8 cellular contexts compared by ENCODE assay signal in genomic region chr17:43994272-43995149, GRCh38. TPM values are rescaled to one million over a fixed set of nuclear protein-coding genes. Genes with fewer than 3 reads are reported as not detected.
A peak's percentile ranks its signal among the peaks of the same experiment; 100 is the strongest.
DNase-seq lines count a peak whose midpoint lies in the region; ATAC-seq and TF ChIP-seq lines count a peak whose summit lies in the region.

No MANE protein-coding gene starts in this region.

- WGBS in testis, 2 donors = 3 to 4% methylated on average over 41 to 52 of the region's 52 CpGs

- peak; percentile 52 for TF ChIP-seq CTCF in GM20000 (IDR thresholded peaks at IDR 0.05; ENCODE audit: extremely low read depth, missing control alignments)
- peak; percentile 90 for TF ChIP-seq CTCF in PC-9 (conservative IDR thresholded peaks at IDR 0.05)
- TF ChIP-seq CTCF in fibroblast of villous mesenchyme (IDR thresholded peaks at IDR 0.05; ENCODE audit: insufficient read depth, low read depth, low read length) = peak; percentile 83
- peak; percentile 81 for TF ChIP-seq CTCF in neural cell (IDR thresholded peaks at IDR 0.05; ENCODE audit: poor library complexity, severe bottlenecking)
- TF ChIP-seq CTCF in testis (IDR thresholded peaks at IDR 0.05) = peak; percentile 75 to 93 (median 84)

- intact Hi-C loops in PC-9 (cut with micrococcal nuclease; ENCODE audit: unreplicated experiment) = loop anchor here (1.0 to 2.0 kb wide), 2 partner anchors 50 to 116 kb away; no protein-coding TSS in a partner anchor
- intact Hi-C loops in testis (cut with DNase I; ENCODE audit: low total_unique reads) = no loop called here

- H3K27me3 ChIP-seq in PC-9 (ENCODE audit: insufficient read depth, low read depth) (peaks cover 13% of the 10 kb centered on the region), neural cell (ENCODE audit: insufficient read depth, low read depth, low read length) (peaks cover 12% of the 10 kb centered on the region), testis (no peaks in the 10 kb centered on the region)

- TF ChIP-seq EP300 in neural cell (conservative IDR thresholded peaks at IDR 0.05; ENCODE audit: poor library complexity, severe bottlenecking) = no peak

- POLR2A ChIA-PET in PC-9 (lab: Charles Lee; ENCODE audit: unreplicated experiment) = interaction anchor here (0.6 kb wide), 1 partner anchor 174 kb away, joined by 3 read pairs; no protein-coding TSS in a partner anchor

- H3K4me3 ChIP-seq in PC-9 (no peak overlapping the region; the same call in 1 of the 2 replicates), fibroblast of villous mesenchyme (ENCODE audit: low read depth, low read length) (peak overlapping the region; percentile 41), neural cell (ENCODE audit: low read length) (peak overlapping the region; percentile 50), testis (peak overlapping the region; percentile 36 to 57)

- no peaks in the 10 kb centered on the region for H3K9me3 ChIP-seq in PC-9 (ENCODE audit: insufficient read depth, low read depth)
- no peaks in the 10 kb centered on the region for H3K9me3 ChIP-seq in neural cell (ENCODE audit: low read length)
- H3K9me3 ChIP-seq in testis = no peaks in the 10 kb centered on the region

- H3K9me2 ChIP-seq in PC-9 (ENCODE audit: insufficient read depth) (no peaks in the 10 kb centered on the region), neural cell (ENCODE audit: insufficient read depth, low read length) (no peaks in the 10 kb centered on the region)

- H3K4me1 ChIP-seq in PC-9 (replicated peaks; ENCODE audit: insufficient read depth) (no peaks in the 10 kb centered on the region), testis (peaks cover 11% of the 10 kb centered on the region)

- no peak for TF ChIP-seq POLR2A in testis (IDR thresholded peaks at IDR 0.05)

- no peak for ATAC-seq in HG02610 (IDR thresholded peaks at IDR 0.05; ENCODE audit: unreplicated experiment)

- H3K36me3 ChIP-seq in PC-9 (ENCODE audit: low read depth) (no peaks in the 10 kb centered on the region), neural cell (ENCODE audit: insufficient read depth, low read length) (no peaks in the 10 kb centered on the region), testis (ENCODE audit: low read depth, missing control alignments) (no peaks in the 10 kb centered on the region)

- H3K27ac ChIP-seq in PC-9 = no peak overlapping the region
- H3K27ac ChIP-seq in neural cell (ENCODE audit: low read length) = no peak overlapping the region
- H3K27ac ChIP-seq in testis = peak overlapping the region in 1 of 2 donors; percentile 50

- H4K20me1 ChIP-seq in PC-9 (ENCODE audit: insufficient read depth) (no peaks in the 10 kb centered on the region), neural cell (ENCODE audit: insufficient read depth) (no peaks in the 10 kb centered on the region)

- H3F3A ChIP-seq in PC-9 (ENCODE audit: insufficient read depth, low read depth) = 0 out of 2 replicates have a peak, but pooled peaks cover 5% of the 10 kb centered on the region
- no peaks in the 10 kb centered on the region for H3F3A ChIP-seq in neural cell (ENCODE audit: insufficient read depth, low read length, poor library complexity, severe bottlenecking)

- H3K4me2 ChIP-seq in PC-9 = peak overlapping the region; percentile 57
- no peak overlapping the region for H3K4me2 ChIP-seq in neural cell (ENCODE audit: low read length)

- H3K79me2 ChIP-seq in PC-9 (ENCODE audit: low read depth) (no peaks in the 10 kb centered on the region), neural cell (replicated peaks; ENCODE audit: insufficient read depth, low read length) (no peaks in the 10 kb centered on the region)

- DNase-seq in AG20443 (ENCODE audit: low spot score) (peak; percentile 88), GM20000 (ENCODE audit: low spot score) (peak; percentile 77), PC-9 (peak in 1 of 2 experiments; percentile 54), fibroblast of villous mesenchyme (ENCODE audit: low read depth) (peak; percentile 53), testis (peak; percentile 78)
- peak; percentile 55 for DNase-seq in activated T-helper 9 cell treated with anti-CD3 and anti-CD28 coated beads, Interleukin-2, amount 50 U/mL, for 16 hours (ENCODE audit: low read depth)

- CTCF ChIA-PET in PC-9 (lab: Charles Lee) = interaction anchor here (1.4 kb wide), 1 partner anchor 51 kb away, joined by 6 read pairs; no protein-coding TSS in a partner anchor

- no peak overlapping the region for H3K9ac ChIP-seq in neural cell (ENCODE audit: low read length)

- TF ChIP-seq RAD21 in neural cell (conservative IDR thresholded peaks at IDR 0.05) = peak; percentile 84

- no peak overlapping the region for H2AFZ ChIP-seq in PC-9
- H2AFZ ChIP-seq in neural cell (ENCODE audit: low read depth, low read length) = no peak overlapping the region

- BruUV-seq in PC-9 (replicated peaks; lab: Mats Ljungman, UMichigan) = no TSS peak

TF ChIP-seq in neural cell, 6 proteins besides CTCF, POLR2A, EP300 and RAD21:
- TF ChIP-seq SMC3 (conservative IDR thresholded peaks at IDR 0.05; ENCODE audit: poor library complexity) (peak; percentile 82), MXI1 (conservative IDR thresholded peaks at IDR 0.05; ENCODE audit: poor library complexity, severe bottlenecking) (peak; percentile 29), POLR2AphosphoS5 (IDR thresholded peaks at IDR 0.05) (no peak), TAF1 (IDR thresholded peaks at IDR 0.05; ENCODE audit: low read depth) (no peak), EZH2 (IDR thresholded peaks at IDR 0.05; ENCODE audit: borderline replicate concordance, insufficient read depth, low read length, poor library complexity, severe bottlenecking) (no peak)
- TF ChIP-seq, protein P1, sequence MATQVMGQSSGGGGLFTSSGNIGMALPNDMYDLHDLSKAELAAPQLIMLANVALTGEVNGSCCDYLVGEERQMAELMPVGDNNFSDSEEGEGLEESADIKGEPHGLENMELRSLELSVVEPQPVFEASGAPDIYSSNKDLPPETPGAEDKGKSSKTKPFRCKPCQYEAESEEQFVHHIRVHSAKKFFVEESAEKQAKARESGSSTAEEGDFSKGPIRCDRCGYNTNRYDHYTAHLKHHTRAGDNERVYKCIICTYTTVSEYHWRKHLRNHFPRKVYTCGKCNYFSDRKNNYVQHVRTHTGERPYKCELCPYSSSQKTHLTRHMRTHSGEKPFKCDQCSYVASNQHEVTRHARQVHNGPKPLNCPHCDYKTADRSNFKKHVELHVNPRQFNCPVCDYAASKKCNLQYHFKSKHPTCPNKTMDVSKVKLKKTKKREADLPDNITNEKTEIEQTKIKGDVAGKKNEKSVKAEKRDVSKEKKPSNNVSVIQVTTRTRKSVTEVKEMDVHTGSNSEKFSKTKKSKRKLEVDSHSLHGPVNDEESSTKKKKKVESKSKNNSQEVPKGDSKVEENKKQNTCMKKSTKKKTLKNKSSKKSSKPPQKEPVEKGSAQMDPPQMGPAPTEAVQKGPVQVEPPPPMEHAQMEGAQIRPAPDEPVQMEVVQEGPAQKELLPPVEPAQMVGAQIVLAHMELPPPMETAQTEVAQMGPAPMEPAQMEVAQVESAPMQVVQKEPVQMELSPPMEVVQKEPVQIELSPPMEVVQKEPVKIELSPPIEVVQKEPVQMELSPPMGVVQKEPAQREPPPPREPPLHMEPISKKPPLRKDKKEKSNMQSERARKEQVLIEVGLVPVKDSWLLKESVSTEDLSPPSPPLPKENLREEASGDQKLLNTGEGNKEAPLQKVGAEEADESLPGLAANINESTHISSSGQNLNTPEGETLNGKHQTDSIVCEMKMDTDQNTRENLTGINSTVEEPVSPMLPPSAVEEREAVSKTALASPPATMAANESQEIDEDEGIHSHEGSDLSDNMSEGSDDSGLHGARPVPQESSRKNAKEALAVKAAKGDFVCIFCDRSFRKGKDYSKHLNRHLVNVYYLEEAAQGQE (IDR thresholded peaks at IDR 0.05; ENCODE audit: borderline replicate concordance) = no peak

RNA-seq across cellular contexts. Expression of gene NAGS, which starts 9.9 kb away (rescaled TPM):
- total RNA-seq in PC-9 (2021) = 1.0 and 1.4 TPM in 2 replicates
- 0.43 and 0.64 TPM in 2 replicates for total RNA-seq in fibroblast of villous mesenchyme
- polyA plus RNA-seq in neural cell = 0.50 TPM in 1 of 2 replicates, not detected in the other
- 0.46 TPM in 1 of 2 replicates, not detected in the other for polyA minus RNA-seq in neural cell
- 1 to 10 TPM; 2.5 to 3.1 TPM for total RNA-seq in testis
- polyA plus RNA-seq in testis (ENCODE audit: insufficient read depth, low read depth, low replicate concordance) = 6.5 TPM

RNA-seq across cellular contexts. Expression of gene TMEM101, which starts 20.3 kb away (rescaled TPM):
- 33.5 and 42.6 TPM in 2 replicates for total RNA-seq in PC-9 (2021)
- 40.2 and 40.3 TPM in 2 replicates for total RNA-seq in fibroblast of villous mesenchyme
- polyA plus RNA-seq in neural cell = 59.3 and 62.9 TPM in 2 replicates
- 33.5 and 38.7 TPM in 2 replicates for polyA minus RNA-seq in neural cell
- 10 to 100 TPM; 38.4 to 63.3 TPM for total RNA-seq in testis
- 51.1 TPM for polyA plus RNA-seq in testis (ENCODE audit: insufficient read depth, low read depth, low replicate concordance)

RNA-seq across cellular contexts. Expression of gene PYY, which starts 40.8 kb away (rescaled TPM):
- total RNA-seq in PC-9 (2021) = not detected in 2 replicates
- not detected in 2 replicates for total RNA-seq in fibroblast of villous mesenchyme
- not detected in 2 replicates for polyA plus RNA-seq in neural cell
- polyA minus RNA-seq in neural cell = not detected in 2 replicates
- under 1 TPM in 1 of 2 donors, not detected in 1; 0.37 TPM for total RNA-seq in testis
- 1.5 TPM for polyA plus RNA-seq in testis (ENCODE audit: insufficient read depth, low read depth, low replicate concordance)

RNA-seq across cellular contexts. Expression of gene PPY, which starts 52.2 kb away (rescaled TPM):
- total RNA-seq in PC-9 (2021) (not detected in 2 replicates), fibroblast of villous mesenchyme (not detected in 2 replicates), testis (not detected)
- polyA plus RNA-seq in neural cell (not detected in 2 replicates), testis (ENCODE audit: insufficient read depth, low read depth, low replicate concordance) (0.99 TPM)
- polyA minus RNA-seq in neural cell = not detected in 2 replicates
